Comparison of ENCODE assay signal across 19 cellular contexts in the genomic region with DNA sequence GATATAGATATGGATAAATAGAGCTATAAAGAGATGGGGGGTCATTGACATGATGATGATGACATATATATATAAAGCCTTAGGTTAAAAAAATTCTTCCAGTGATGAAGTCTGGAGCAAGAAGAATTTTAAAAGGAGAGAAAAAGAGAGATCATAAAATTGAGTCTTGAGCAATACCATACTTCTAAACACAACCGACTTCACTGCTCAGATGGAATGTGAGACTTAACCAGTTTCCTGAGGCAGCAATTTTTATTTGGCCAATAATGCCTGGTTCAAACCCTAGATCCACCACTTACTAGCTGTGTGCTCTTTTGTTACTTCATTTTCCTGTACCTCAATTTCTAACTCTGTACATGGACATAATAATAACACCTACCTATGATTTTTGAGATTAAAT.
DNase-seq lines count a peak whose midpoint lies in the region; ATAC-seq and TF ChIP-seq lines count a peak whose summit lies in the region.
"Had no signal": no experiment of that assay in that cellular context is flagged by ENCODE, and none has a peak within 500 bp of the region (broad histone marks: within the 10 kb centered on the region; RNA-seq: fewer than 3 reads in every experiment).

No MANE protein-coding gene starts in this region.

- no peak overlapping the region for H2BK5ac ChIP-seq in IMR-90 (ENCODE audit: low read depth, low read length, poor library complexity, severe bottlenecking)

- H2AK9ac ChIP-seq in IMR-90 (replicated peaks; ENCODE audit: low read depth, low read length, poor library complexity): no peak overlapping the region

- H3K9me3 ChIP-seq in IMR-90 (ENCODE audit: control insufficient read depth, insufficient read depth, low read length): no peaks in the 10 kb centered on the region
- H3K9me3 ChIP-seq in OCI-LY7 (ENCODE audit: low read length): no peaks in the 10 kb centered on the region

- in situ Hi-C loops in IMR-90 (cut with MboI; ENCODE audit: low sequenced_read_pairs): no loop called here

- no peak overlapping the region for H3K18ac ChIP-seq in IMR-90 (ENCODE audit: low read depth, low read length)

- H3K36me3 ChIP-seq in IMR-90 (ENCODE audit: control insufficient read depth, insufficient read depth, low read length) (no peaks in the 10 kb centered on the region), OCI-LY7 (ENCODE audit: insufficient read depth, low read length) (no peaks in the 10 kb centered on the region)
- H3K36me3 ChIP-seq: BLaER1 had no signal

- ATAC-seq in IMR-90 (ENCODE audit: low read depth): peak; percentile 56
- ATAC-seq in GM21423 (IDR thresholded peaks at IDR 0.05; ENCODE audit: unreplicated experiment): no peak
- ATAC-seq: GM12878, GM23338, K562 had no signal

- H2BK20ac ChIP-seq in IMR-90 (ENCODE audit: low read depth, low read length): no peak overlapping the region

- H3K14ac ChIP-seq in IMR-90 (replicated peaks; ENCODE audit: low read depth, low read length): no peak overlapping the region

- no peaks in the 10 kb centered on the region for H4K20me1 ChIP-seq in IMR-90 (ENCODE audit: insufficient read depth, low read length)
- no peaks in the 10 kb centered on the region for H4K20me1 ChIP-seq in OCI-LY7 (ENCODE audit: insufficient read depth, low read length)
- H4K20me1 ChIP-seq: BLaER1 had no signal

- no peak overlapping the region for H4K91ac ChIP-seq in IMR-90 (ENCODE audit: insufficient read depth, low read depth, low read length)

- H2BK120ac ChIP-seq in IMR-90 (ENCODE audit: low read depth, low read length): no peak overlapping the region

- no peaks in the 10 kb centered on the region for H3K9me1 ChIP-seq in IMR-90 (ENCODE audit: insufficient read depth, low read length)

- BruUV-seq in IMR-90 (replicated peaks; lab: Mats Ljungman, UMichigan) (no TSS peak), OCI-LY7 (replicated peaks; lab: Mats Ljungman, UMichigan) (no TSS peak)

- no peak overlapping the region for H2AK5ac ChIP-seq in IMR-90 (ENCODE audit: low read depth, low read length)

- H3K27ac ChIP-seq in IMR-90 (ENCODE audit: insufficient read depth, low read length) (no peak overlapping the region), OCI-LY7 (ENCODE audit: low read depth, low read length, poor library complexity, severe bottlenecking) (no peak overlapping the region)
- H3K27ac ChIP-seq: BLaER1, HL-60 had no signal

- CTCF ChIA-PET in IMR-90 (lab: Yijun Ruan, JAX): no interaction called here
- CTCF ChIA-PET in OCI-LY7 (lab: Charles Lee; ENCODE audit: unreplicated experiment): no interaction called here

- H3K56ac ChIP-seq in IMR-90 (ENCODE audit: extremely low read depth, insufficient read depth, low read length): no peak overlapping the region

- TF ChIP-seq POLR2A in IMR-90 (IDR thresholded peaks at IDR 0.05; ENCODE audit: low read depth, low read length) (no peak), erythroblast (IDR thresholded peaks at IDR 0.05; ENCODE audit: low read length) (no peak)

- H3K79me1 ChIP-seq in IMR-90 (ENCODE audit: low read depth in 1 of 2, low read length in 2 of 2): 0 out of 4 replicates have a peak, but pooled peaks cover 0 to 6% of the 10 kb centered on the region in 2 experiments

- H3K23ac ChIP-seq in IMR-90 (ENCODE audit: low read depth, low read length): no peak overlapping the region

- no peaks in the 10 kb centered on the region for H3K27me3 ChIP-seq in IMR-90 (ENCODE audit: control insufficient read depth, insufficient read depth, low read length)
- H3K27me3 ChIP-seq: BLaER1 had no signal

- H3K4me1 ChIP-seq in IMR-90 (ENCODE audit: control insufficient read depth, insufficient read depth, low read length) (no peaks in the 10 kb centered on the region), OCI-LY7 (ENCODE audit: insufficient read depth, low read length, poor library complexity, severe bottlenecking) (no peaks in the 10 kb centered on the region)
- H3K4me1 ChIP-seq: BLaER1 had no signal

- no peak overlapping the region for H2AFZ ChIP-seq in IMR-90 (replicated peaks; ENCODE audit: low read length, poor library complexity)
- H2AFZ ChIP-seq in OCI-LY7 (ENCODE audit: low read length): no peak overlapping the region
- H2AFZ ChIP-seq: GM23338 had no signal

- POLR2A ChIA-PET in IMR-90 (lab: Charles Lee; ENCODE audit: unreplicated experiment) (no interaction called here), OCI-LY7 (lab: Charles Lee) (no interaction called here)

- dilution Hi-C loops in IMR-90 (cut with HindIII; ENCODE audit: low sequenced_read_pairs, unreplicated experiment): no loop called here

- no peak overlapping the region for H3K4ac ChIP-seq in IMR-90 (ENCODE audit: low read depth, low read length)

- H3K9me2 ChIP-seq in OCI-LY7 (ENCODE audit: insufficient read depth, low read length): no peaks in the 10 kb centered on the region

- no peak overlapping the region for H2BK15ac ChIP-seq in IMR-90 (ENCODE audit: low read depth, low read length)

- TF ChIP-seq CTCF in AG10803 (conservative IDR thresholded peaks at IDR 0.05; ENCODE audit: low read length) (no peak), IMR-90 (conservative IDR thresholded peaks at IDR 0.05; ENCODE audit: low read depth, low read length) (no peak), fibroblast of villous mesenchyme (IDR thresholded peaks at IDR 0.05; ENCODE audit: insufficient read depth, low read depth, low read length) (no peak), OCI-LY7 (conservative IDR thresholded peaks at IDR 0.05; ENCODE audit: low read length) (no peak)

- no peak for TF ChIP-seq RAD21 in IMR-90 (IDR thresholded peaks at IDR 0.05; ENCODE audit: low read length)

- H3K4me2 ChIP-seq in IMR-90 (ENCODE audit: low read depth, low read length) (no peak overlapping the region), OCI-LY7 (ENCODE audit: low read length) (no peak overlapping the region)
- H3K4me2 ChIP-seq: BLaER1, GM23338 had no signal

- intact Hi-C loops in IMR-90 (cut with micrococcal nuclease): no loop called here
- intact Hi-C loops in OCI-LY7 (cut with micrococcal nuclease; ENCODE audit: unreplicated experiment): no loop called here

- no peak overlapping the region for H4K5ac ChIP-seq in IMR-90 (ENCODE audit: low read depth, low read length)

- peak; percentile 44 for DNase-seq in AG10803 (ENCODE audit: low read depth)
- peak; percentile 9 for DNase-seq in IMR-90
- peak; percentile 55 for DNase-seq in fibroblast of villous mesenchyme (ENCODE audit: low read depth)
- DNase-seq in renal cortical epithelial cell (ENCODE audit: low read depth): peak; percentile 43
- DNase-seq in OCI-LY7 (ENCODE audit: low spot score): no peak
- no peak for DNase-seq in NCI-H748 (lab: John Stamatoyannopoulos, UW; ENCODE audit: unreplicated experiment)
- no peak for DNase-seq in erythroblast (lab: John Stamatoyannopoulos, UW)
- DNase-seq: 8988T; CD4-positive, alpha-beta memory T cell; DMS153; DMS79; GF-D8; HCEC 1CT had no signal

- no peaks in the 10 kb centered on the region for H3K79me2 ChIP-seq in OCI-LY7 (ENCODE audit: insufficient read depth, low read depth, low read length)

- H3K4me3 ChIP-seq in AG10803 (ENCODE audit: low read length) (no peak overlapping the region), IMR-90 (ENCODE audit: insufficient read depth, low read depth, low read length) (no peak overlapping the region), fibroblast of villous mesenchyme (ENCODE audit: low read depth, low read length) (no peak overlapping the region), OCI-LY7 (ENCODE audit: low read depth, low read length, poor library complexity, severe bottlenecking) (no peak overlapping the region)
- H3K4me3 ChIP-seq: BLaER1, GM12878, GM23338, K562 had no signal

- no peak overlapping the region for H3K9ac ChIP-seq in IMR-90 (ENCODE audit: low read depth, low read length)
- H3K9ac ChIP-seq: BLaER1 had no signal

- WGBS in IMR-90 (ENCODE audit: extremely low coverage in 2 of 2, insufficient read length in 1 of 2), 2 experiments: no CpG with 5 or more reads among the region's 1 CpG

- no peak overlapping the region for H4K8ac ChIP-seq in IMR-90 (ENCODE audit: low read depth in 2 of 2, low read length in 2 of 2)

TF ChIP-seq in IMR-90, 13 proteins besides CTCF, POLR2A, EP300 and RAD21:
- no peak for TF ChIP-seq NFE2L2 (IDR thresholded peaks at IDR 0.05; ENCODE audit: low read depth, low read length)
- 0 out of 2 replicates have a peak, but pooled peaks have one; percentile 6 for TF ChIP-seq MAFK (IDR thresholded peaks at IDR 0.05; ENCODE audit: low read depth, low read length)
- peak; percentile 58; the same call in 1 of the 2 replicates for TF ChIP-seq CEBPB (IDR thresholded peaks at IDR 0.05; ENCODE audit: low read depth, low read length)

Comparison
In these comparisons a context has a peak if more than half of its experiments do, and no peak if none do; other contexts are left out.
1. DNase-seq: peak in AG10803 (single experiment), IMR-90 (single experiment), fibroblast of villous mesenchyme (single experiment) and renal cortical epithelial cell (single experiment); none in OCI-LY7 (single experiment), NCI-H748 (single experiment) and erythroblast (0 of 2).